Comparison of ENCODE assay signal across 1 cellular context in genomic region chr17:35932576-35932975, GRCh38.
TF ChIP-seq lines count a peak whose summit lies in the region.

No MANE protein-coding gene starts in this region.

TF ChIP-seq in GM23338, 12 proteins besides CTCF, POLR2A, EP300 and RAD21 (continued from another document):
- TF ChIP-seq, protein P1, sequence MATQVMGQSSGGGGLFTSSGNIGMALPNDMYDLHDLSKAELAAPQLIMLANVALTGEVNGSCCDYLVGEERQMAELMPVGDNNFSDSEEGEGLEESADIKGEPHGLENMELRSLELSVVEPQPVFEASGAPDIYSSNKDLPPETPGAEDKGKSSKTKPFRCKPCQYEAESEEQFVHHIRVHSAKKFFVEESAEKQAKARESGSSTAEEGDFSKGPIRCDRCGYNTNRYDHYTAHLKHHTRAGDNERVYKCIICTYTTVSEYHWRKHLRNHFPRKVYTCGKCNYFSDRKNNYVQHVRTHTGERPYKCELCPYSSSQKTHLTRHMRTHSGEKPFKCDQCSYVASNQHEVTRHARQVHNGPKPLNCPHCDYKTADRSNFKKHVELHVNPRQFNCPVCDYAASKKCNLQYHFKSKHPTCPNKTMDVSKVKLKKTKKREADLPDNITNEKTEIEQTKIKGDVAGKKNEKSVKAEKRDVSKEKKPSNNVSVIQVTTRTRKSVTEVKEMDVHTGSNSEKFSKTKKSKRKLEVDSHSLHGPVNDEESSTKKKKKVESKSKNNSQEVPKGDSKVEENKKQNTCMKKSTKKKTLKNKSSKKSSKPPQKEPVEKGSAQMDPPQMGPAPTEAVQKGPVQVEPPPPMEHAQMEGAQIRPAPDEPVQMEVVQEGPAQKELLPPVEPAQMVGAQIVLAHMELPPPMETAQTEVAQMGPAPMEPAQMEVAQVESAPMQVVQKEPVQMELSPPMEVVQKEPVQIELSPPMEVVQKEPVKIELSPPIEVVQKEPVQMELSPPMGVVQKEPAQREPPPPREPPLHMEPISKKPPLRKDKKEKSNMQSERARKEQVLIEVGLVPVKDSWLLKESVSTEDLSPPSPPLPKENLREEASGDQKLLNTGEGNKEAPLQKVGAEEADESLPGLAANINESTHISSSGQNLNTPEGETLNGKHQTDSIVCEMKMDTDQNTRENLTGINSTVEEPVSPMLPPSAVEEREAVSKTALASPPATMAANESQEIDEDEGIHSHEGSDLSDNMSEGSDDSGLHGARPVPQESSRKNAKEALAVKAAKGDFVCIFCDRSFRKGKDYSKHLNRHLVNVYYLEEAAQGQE (IDR thresholded peaks at IDR 0.05; ENCODE audit: unreplicated experiment), result no peak
- TF ChIP-seq EZH2phosphoT487 (IDR thresholded peaks at IDR 0.05; ENCODE audit: unreplicated experiment) (no peak), POLR2AphosphoS5 (IDR thresholded peaks at IDR 0.05; ENCODE audit: low read depth) (no peak), ZNF462 (CRISPR knock-in tag; IDR thresholded peaks at IDR 0.05) (no peak)
